ENCODE assay signal across 28 cellular contexts in the genomic region with DNA sequence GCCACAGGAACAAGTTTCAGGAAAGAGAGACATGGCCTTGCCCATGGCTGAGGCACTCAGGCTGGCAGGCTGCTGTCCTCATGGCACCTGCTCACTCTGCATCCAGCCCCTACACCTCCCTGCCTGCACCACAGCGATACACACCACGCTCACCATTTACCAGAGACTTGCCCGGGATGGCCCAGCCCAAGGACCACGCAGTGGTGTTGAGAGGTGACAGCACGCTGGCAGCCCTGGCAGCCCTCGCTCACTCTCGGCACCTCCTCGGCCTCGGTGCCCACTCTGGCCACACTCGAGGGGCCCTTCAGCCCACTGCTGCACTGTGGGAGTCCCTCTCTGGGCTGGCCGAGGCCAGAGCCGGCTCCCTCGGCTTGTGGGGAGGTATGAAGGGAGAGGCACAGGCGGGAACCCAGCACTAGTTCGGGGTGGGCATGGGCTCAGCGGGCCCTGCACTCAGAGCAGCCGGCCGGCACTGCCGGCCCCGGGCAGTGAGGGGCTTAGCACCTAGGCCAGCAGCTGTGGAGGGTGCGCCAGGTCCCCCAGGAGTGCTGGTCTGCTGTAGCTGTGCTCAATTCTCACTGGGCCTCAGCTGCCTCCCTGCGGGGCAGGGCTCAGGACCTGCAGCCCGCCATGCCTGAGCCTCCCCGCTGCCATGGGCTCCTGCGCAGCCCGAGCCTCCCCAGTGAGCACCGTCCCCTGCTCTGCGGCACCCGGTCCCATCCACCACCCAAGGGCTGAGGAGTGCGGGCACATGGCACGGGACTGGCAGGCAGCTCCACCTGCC. TPM values are rescaled to one million over a fixed set of nuclear protein-coding genes. Genes with fewer than 3 reads are reported as not detected.
A peak's percentile ranks its signal among the peaks of the same experiment; 100 is the strongest.
DNase-seq lines count a peak whose midpoint lies in the region; ATAC-seq, FAIRE-seq and TF ChIP-seq lines count a peak whose summit lies in the region.
"Had no signal": no experiment of that assay in that cellular context is flagged by ENCODE, and none has a peak within 500 bp of the region (broad histone marks: within the 10 kb centered on the region; RNA-seq: fewer than 3 reads in every experiment).

No MANE protein-coding gene starts in this region.

- no peak for TF ChIP-seq EP300 in SK-N-SH (IDR thresholded peaks at IDR 0.05; ENCODE audit: borderline replicate concordance in 1 of 2, low read depth in 1 of 2, low read length in 1 of 2)

- H3K27ac ChIP-seq in SK-N-SH (ENCODE audit: low read depth in 2 of 2, low read length in 1 of 2) (no peak overlapping the region), pancreas (no peak overlapping the region)
- H3K27ac ChIP-seq: 22Rv1, cardiac muscle cell, left lung, prostate gland, skin epidermis, testis had no signal

- no peak for TF ChIP-seq CTCF in SK-N-SH (IDR thresholded peaks at IDR 0.05)
- no peak for TF ChIP-seq CTCF in chondrocyte (IDR thresholded peaks at IDR 0.05)
- no peak for TF ChIP-seq CTCF in pancreas (IDR thresholded peaks at IDR 0.05)

- H3K79me2 ChIP-seq in SK-N-SH (ENCODE audit: insufficient read depth), result no peaks in the 10 kb centered on the region

- H3K27me3 Mint-ChIP-seq in chondrocyte (ENCODE audit: low read depth), result peaks cover 2% of the 10 kb centered on the region

- H3K4me1 ChIP-seq in SK-N-SH (ENCODE audit: control insufficient read depth in 1 of 2, insufficient read depth in 2 of 2, low read depth in 1 of 2, low read length in 1 of 2) (peaks cover 0 to 2% of the 10 kb centered on the region in 2 experiments; a peak in 1 of 4 replicates), pancreas (peaks cover 0 to 6% (median 0%) of the 10 kb centered on the region in 3 donors)
- H3K4me1 ChIP-seq: prostate gland, testis had no signal

- no peak overlapping the region for H3K4me3 ChIP-seq in SK-N-SH (ENCODE audit: low read depth in 2 of 2, low read length in 1 of 2)
- no peak overlapping the region for H3K4me3 ChIP-seq in pancreas
- H3K4me3 ChIP-seq: cardiac muscle cell, GM23338, left lung, prostate gland, skin epidermis, testis had no signal

- no peak overlapping the region for H3K9ac ChIP-seq in SK-N-SH

- CTCF ChIA-PET in SK-N-SH (lab: Yijun Ruan, JAX), result no interaction called here

- H3F3A ChIP-seq in SK-N-SH (replicated peaks; ENCODE audit: insufficient read depth), result no peaks in the 10 kb centered on the region

- no peaks in the 10 kb centered on the region for H3K36me3 Mint-ChIP-seq in chondrocyte (ENCODE audit: low read depth)
- H3K36me3 Mint-ChIP-seq: stimulated activated naive B cell treated with anti-CD40 and anti-IgM and Interleukin-4, amounts not matched to agents 10 μg/mL and 1 μg/mL and 100 μg/mL, for 72 hours had no signal

- no peak for FAIRE-seq in pancreas (lab: Jason Lieb, UNC)
- FAIRE-seq: GM12892, TTC549 had no signal

- no peak for TF ChIP-seq RAD21 in SK-N-SH (IDR thresholded peaks at IDR 0.05; ENCODE audit: low read length)

- H2AFZ ChIP-seq in SK-N-SH (ENCODE audit: low read depth), result no peak overlapping the region
- H2AFZ ChIP-seq: GM23338 had no signal

- no peak overlapping the region for H3K27ac Mint-ChIP-seq in chondrocyte (ENCODE audit: unreplicated experiment)
- H3K27ac Mint-ChIP-seq: GM23338; stimulated activated naive B cell treated with anti-CD40 and anti-IgM and Interleukin-4, amounts not matched to agents 10 μg/mL and 1 μg/mL and 100 μg/mL, for 72 hours had no signal

- intact Hi-C loops in pancreas (cut with DNase I), result loop anchor here in 1 of 3 donors (5.0 to 10.0 kb wide), 2 partner anchors 59 to 78 kb away; no protein-coding TSS in a partner anchor

- H3K36me3 ChIP-seq in SK-N-SH (replicated peaks in 1 of 2; ENCODE audit: control insufficient read depth in 1 of 2, insufficient read depth in 2 of 2, low read length in 1 of 2), result no peaks in the 10 kb centered on the region
- H3K36me3 ChIP-seq in pancreas, result peaks cover 0 to 7% (median 0%) of the 10 kb centered on the region in 3 donors
- H3K36me3 ChIP-seq: cardiac muscle cell, prostate gland had no signal

- H3K4me2 ChIP-seq in SK-N-SH, result no peak overlapping the region
- H3K4me2 ChIP-seq: GM23338 had no signal

- peak; percentile 31 for DNase-seq in SK-N-SH
- DNase-seq in 8988T, result peak; percentile 53
- DNase-seq in chondrocyte (ENCODE audit: low spot score), result peak; percentile 92
- DNase-seq in pancreas, result peak in 4 of 6 donors; percentile 13 to 67 (median 57)
- no peak for DNase-seq in DMS153 (lab: John Stamatoyannopoulos, UW)
- no peak for DNase-seq in GM19240 (ENCODE audit: insufficient read length, low spot score)
- no peak for DNase-seq in NCI-H146 treated with DMSO at 0.1 percent for 48 hours (lab: John Stamatoyannopoulos, UW; ENCODE audit: unreplicated experiment)
- DNase-seq: activated CD4-positive, alpha-beta T cell treated with anti-CD3 and anti-CD28 coated beads, Interleukin-2, amount 50 U/mL, for 1 hour; activated CD8-positive, alpha-beta memory T cell treated with anti-CD3 and anti-CD28 coated beads, Interleukin-2, amount 50 U/mL, for 48 hours; AML-193; amygdala; DMS79 treated with DMSO at 0.1 percent for 48 hours; glutamatergic neuron; NCI-H1105; NCI-H2081 treated with DMSO at 0.1 percent for 48 hours; NCI-H446; stimulated activated naive B cell treated with anti-CD40 and anti-IgM and Interleukin-4, amounts not matched to agents 10 μg/mL and 1 μg/mL and 100 μg/mL, for 72 hours; testis had no signal

- H3K9me3 Mint-ChIP-seq in chondrocyte (ENCODE audit: low read depth), result no peaks in the 10 kb centered on the region

- WGBS in SK-N-SH (ENCODE audit: low lambda C conversion rate), result 56% methylated on average over 24 of the region's 31 CpGs
- WGBS in pancreas, 2 donors, result 95 to 96% methylated on average over 29 to 31 of the region's 31 CpGs

- no peaks in the 10 kb centered on the region for H3K27me3 ChIP-seq in SK-N-SH (ENCODE audit: insufficient read depth)
- H3K27me3 ChIP-seq in pancreas, result no peaks in the 10 kb centered on the region
- H3K27me3 ChIP-seq: cardiac muscle cell, left lung, testis had no signal

- no peak for ATAC-seq in SK-N-SH treated with all-trans-retinoic acid at 6 μM for 48 hours
- no peak for ATAC-seq in pancreas
- ATAC-seq: GM23338, left lung had no signal

- no peaks in the 10 kb centered on the region for H3K9me2 ChIP-seq in SK-N-SH

- no peaks in the 10 kb centered on the region for H4K20me1 ChIP-seq in SK-N-SH (ENCODE audit: insufficient read depth)

- no peaks in the 10 kb centered on the region for H3K9me3 ChIP-seq in SK-N-SH
- H3K9me3 ChIP-seq in pancreas, result no peaks in the 10 kb centered on the region
- H3K9me3 ChIP-seq: left lung, prostate gland, testis had no signal

- no peaks in the 10 kb centered on the region for H3K4me1 Mint-ChIP-seq in chondrocyte (ENCODE audit: low read depth)
- H3K4me1 Mint-ChIP-seq: GM23338; stimulated activated naive B cell treated with anti-CD40 and anti-IgM and Interleukin-4, amounts not matched to agents 10 μg/mL and 1 μg/mL and 100 μg/mL, for 72 hours had no signal

- POLR2A ChIA-PET in SK-N-SH (lab: Yijun Ruan, JAX), result no interaction called here

- H3K4me3 Mint-ChIP-seq in chondrocyte (ENCODE audit: unreplicated experiment), result no peak overlapping the region
- H3K4me3 Mint-ChIP-seq: GM23338; stimulated activated naive B cell treated with anti-CD40 and anti-IgM and Interleukin-4, amounts not matched to agents 10 μg/mL and 1 μg/mL and 100 μg/mL, for 72 hours had no signal

TF ChIP-seq in SK-N-SH, 30 proteins besides CTCF, POLR2A, EP300 and RAD21 (continues in another document):
- TF ChIP-seq RCOR1 (IDR thresholded peaks at IDR 0.05; ENCODE audit: low read length) (no peak), FOSL2 (IDR thresholded peaks at IDR 0.05; ENCODE audit: borderline replicate concordance, low read depth) (no peak), EZH2phosphoT487 (IDR thresholded peaks at IDR 0.05; ENCODE audit: borderline replicate concordance, low read depth) (no peak)
- TF ChIP-seq, protein P1, sequence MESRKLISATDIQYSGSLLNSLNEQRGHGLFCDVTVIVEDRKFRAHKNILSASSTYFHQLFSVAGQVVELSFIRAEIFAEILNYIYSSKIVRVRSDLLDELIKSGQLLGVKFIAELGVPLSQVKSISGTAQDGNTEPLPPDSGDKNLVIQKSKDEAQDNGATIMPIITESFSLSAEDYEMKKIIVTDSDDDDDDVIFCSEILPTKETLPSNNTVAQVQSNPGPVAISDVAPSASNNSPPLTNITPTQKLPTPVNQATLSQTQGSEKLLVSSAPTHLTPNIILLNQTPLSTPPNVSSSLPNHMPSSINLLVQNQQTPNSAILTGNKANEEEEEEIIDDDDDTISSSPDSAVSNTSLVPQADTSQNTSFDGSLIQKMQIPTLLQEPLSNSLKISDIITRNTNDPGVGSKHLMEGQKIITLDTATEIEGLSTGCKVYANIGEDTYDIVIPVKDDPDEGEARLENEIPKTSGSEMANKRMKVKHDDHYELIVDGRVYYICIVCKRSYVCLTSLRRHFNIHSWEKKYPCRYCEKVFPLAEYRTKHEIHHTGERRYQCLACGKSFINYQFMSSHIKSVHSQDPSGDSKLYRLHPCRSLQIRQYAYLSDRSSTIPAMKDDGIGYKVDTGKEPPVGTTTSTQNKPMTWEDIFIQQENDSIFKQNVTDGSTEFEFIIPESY (IDR thresholded peaks at IDR 0.05; ENCODE audit: borderline replicate concordance, low read depth), result no peak

TF ChIP-seq in SK-N-SH treated with all-trans-retinoic acid at 6 μM for 48 hours, 23 proteins besides CTCF, POLR2A, EP300 and RAD21 (continues in another document):
- TF ChIP-seq ZNF565 (CRISPR knock-in tag; conservative IDR thresholded peaks at IDR 0.05; ENCODE audit: low read depth) (no peak), GLIS3 (CRISPR knock-in tag; IDR thresholded peaks at IDR 0.05) (no peak), BACH2 (CRISPR knock-in tag; IDR thresholded peaks at IDR 0.05; ENCODE audit: borderline replicate concordance) (no peak), ZFP3 (CRISPR knock-in tag; IDR thresholded peaks at IDR 0.05) (no peak), PPARA (CRISPR knock-in tag; IDR thresholded peaks at IDR 0.05; ENCODE audit: borderline replicate concordance) (no peak)
- TF ChIP-seq, protein P2, sequence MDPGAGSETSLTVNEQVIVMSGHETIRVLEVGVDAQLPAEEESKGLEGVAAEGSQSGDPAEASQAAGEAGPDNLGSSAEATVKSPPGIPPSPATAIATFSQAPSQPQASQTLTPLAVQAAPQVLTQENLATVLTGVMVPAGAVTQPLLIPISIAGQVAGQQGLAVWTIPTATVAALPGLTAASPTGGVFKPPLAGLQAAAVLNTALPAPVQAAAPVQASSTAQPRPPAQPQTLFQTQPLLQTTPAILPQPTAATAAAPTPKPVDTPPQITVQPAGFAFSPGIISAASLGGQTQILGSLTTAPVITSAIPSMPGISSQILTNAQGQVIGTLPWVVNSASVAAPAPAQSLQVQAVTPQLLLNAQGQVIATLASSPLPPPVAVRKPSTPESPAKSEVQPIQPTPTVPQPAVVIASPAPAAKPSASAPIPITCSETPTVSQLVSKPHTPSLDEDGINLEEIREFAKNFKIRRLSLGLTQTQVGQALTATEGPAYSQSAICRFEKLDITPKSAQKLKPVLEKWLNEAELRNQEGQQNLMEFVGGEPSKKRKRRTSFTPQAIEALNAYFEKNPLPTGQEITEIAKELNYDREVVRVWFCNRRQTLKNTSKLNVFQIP (CRISPR knock-in tag; IDR thresholded peaks at IDR 0.05; ENCODE audit: borderline replicate concordance, low read depth), result no peak

RNA-seq across cellular contexts. Expression of a gene that starts 20.3 kb away (rescaled TPM):
- polyA plus RNA-seq in SK-N-SH (2012; rRNA removed) (not detected in 2 replicates), pancreas (10 to 100 TPM in 1 of 2 donors, 1 to 10 TPM in 1; 6.6 to 19.9 TPM)
- 0.01 TPM in 1 of 2 replicates, not detected in the other for polyA plus RNA-seq in SK-N-SH (2012; cell fraction: cytosol; rRNA removed)
- 0.05 and 0.17 TPM in 2 replicates for polyA plus RNA-seq in SK-N-SH (2012; cell fraction: nucleus; rRNA removed)
- total RNA-seq in chondrocyte (0.17 TPM in 1 of 3 replicates, not detected in the others), pancreas (1 to 10 TPM; 2.8 to 7.5 (median 5.0) TPM)
- total RNA-seq: dermis microvascular lymphatic vessel endothelial cell had no signal

Comparison
In these comparisons a context has a peak if more than half of its experiments do, and no peak if none do; other contexts are left out.
1. DNase-seq: peak in SK-N-SH (single experiment), 8988T (single experiment), chondrocyte (single experiment) and pancreas (4 of 6); none in DMS153 (single experiment), GM19240 (single experiment) and NCI-H146 treated with DMSO at 0.1 percent for 48 hours (single experiment).